1 cellular context compared by ENCODE assay signal in genomic region chr14:55086939-55087338, GRCh38.
TF ChIP-seq lines count a peak whose summit lies in the region.

No MANE protein-coding gene starts in this region.

TF ChIP-seq in WTC11, 78 proteins besides CTCF, POLR2A, EP300 and RAD21 (continued from another document):
- TF ChIP-seq ZNF532 (CRISPR knock-in tag; IDR thresholded peaks at IDR 0.05; ENCODE audit: borderline replicate concordance) = no peak
- no peak for TF ChIP-seq ZNF416 (CRISPR knock-in tag; IDR thresholded peaks at IDR 0.05)
